20 cellular contexts compared by ENCODE assay signal in the genomic region with DNA sequence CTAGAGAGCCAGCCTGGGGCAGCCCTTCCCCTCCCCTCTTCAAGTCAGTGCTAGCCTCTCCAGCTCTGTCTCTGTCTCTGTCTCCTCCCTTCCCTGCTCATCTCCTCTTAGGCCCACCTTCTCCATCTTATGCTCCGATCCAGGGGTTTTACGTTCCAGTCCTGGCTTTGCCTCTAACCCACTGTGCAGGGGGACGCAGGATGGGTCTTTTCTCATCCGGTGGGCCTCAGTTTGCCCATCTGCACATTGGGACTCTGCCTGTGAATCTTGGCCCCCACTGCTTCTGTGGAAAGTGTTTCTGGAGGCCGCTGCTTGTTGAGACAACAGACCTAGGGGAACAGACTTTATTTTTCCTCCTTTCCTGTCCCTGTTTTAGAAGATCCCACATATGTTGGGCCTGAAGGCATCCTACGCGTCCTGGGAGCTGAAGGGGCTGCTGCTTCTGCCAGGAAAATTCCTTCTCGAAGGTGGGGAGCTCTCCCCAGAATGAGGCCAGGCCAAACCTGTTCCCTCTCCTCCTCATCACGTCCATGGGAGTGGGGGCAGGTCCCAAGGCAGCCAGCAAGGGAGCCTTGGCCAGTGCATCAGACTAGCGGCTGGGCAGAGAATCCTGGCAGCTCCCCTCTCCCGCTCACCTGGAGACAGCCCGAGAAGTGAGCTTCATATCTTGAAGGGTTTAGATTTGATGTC.
"Had no signal": no experiment of that assay in that cellular context is flagged by ENCODE, and none has a peak within 500 bp of the region (broad histone marks: within the 10 kb centered on the region; RNA-seq: fewer than 3 reads in every experiment).

No MANE protein-coding gene starts in this region.

- H3K27me3 ChIP-seq: foreskin keratinocyte had no signal

- H3K4me3 ChIP-seq: psoas muscle, right atrium auricular region, tibial nerve had no signal

- DNase-seq: activated B cell treated with CpG ODN at 0.5 μM for 24 hours; activated CD4-positive, alpha-beta T cell treated with anti-CD3 and anti-CD28 coated beads for 36 hours; activated CD4-positive, alpha-beta T cell treated with anti-CD3 and anti-CD28 coated beads, Interleukin-2, amount 50 U/mL, for 4 hours; activated CD8-positive, alpha-beta memory T cell treated with anti-CD3 and anti-CD28 coated beads for 24 hours; activated CD8-positive, alpha-beta memory T cell treated with anti-CD3 and anti-CD28 coated beads, Interleukin-2, amount 50 U/mL, for 4 hours; activated naive CD4-positive, alpha-beta T cell treated with Interleukin-2 at 50 U/mL for 16 hours; activated naive CD8-positive, alpha-beta T cell treated with anti-CD3 and anti-CD28 coated beads for 36 hours; activated T-cell treated with anti-CD3 and anti-CD28 coated beads, Interleukin-2, amount 50 U/mL, for 48 hours; central memory CD4-positive, alpha-beta T cell; dermis blood vessel endothelial cell; effector CD8-positive, alpha-beta T cell; naive thymus-derived CD8-positive, alpha-beta T cell; psoas muscle; stimulated activated CD4-positive, alpha-beta T cell treated with anti-CD3 and anti-CD28 coated beads, Interleukin-12 subunit alpha, Interleukin-12 subunit beta, amount 100 ng/mL, for 4 hours; stimulated activated CD4-positive, alpha-beta T cell treated with anti-CD3 and anti-CD28 coated beads, Interleukin-4, amount 100 ng/mL, for 4 hours; stimulated activated naive CD8-positive, alpha-beta T cell treated with anti-CD3 and anti-CD28 coated beads, Interleukin-15, amount 100 ng/mL, for 72 hours; T1000 had no signal

- H3K27ac ChIP-seq: foreskin keratinocyte, psoas muscle, right atrium auricular region, tibial nerve had no signal

- H3K9me3 ChIP-seq: psoas muscle, right atrium auricular region, tibial nerve had no signal

- H3K4me1 ChIP-seq: foreskin keratinocyte, psoas muscle, right atrium auricular region, tibial nerve had no signal

- H3K36me3 ChIP-seq: right atrium auricular region, tibial nerve had no signal
